14 cellular contexts compared by ENCODE assay signal in the genomic region with DNA sequence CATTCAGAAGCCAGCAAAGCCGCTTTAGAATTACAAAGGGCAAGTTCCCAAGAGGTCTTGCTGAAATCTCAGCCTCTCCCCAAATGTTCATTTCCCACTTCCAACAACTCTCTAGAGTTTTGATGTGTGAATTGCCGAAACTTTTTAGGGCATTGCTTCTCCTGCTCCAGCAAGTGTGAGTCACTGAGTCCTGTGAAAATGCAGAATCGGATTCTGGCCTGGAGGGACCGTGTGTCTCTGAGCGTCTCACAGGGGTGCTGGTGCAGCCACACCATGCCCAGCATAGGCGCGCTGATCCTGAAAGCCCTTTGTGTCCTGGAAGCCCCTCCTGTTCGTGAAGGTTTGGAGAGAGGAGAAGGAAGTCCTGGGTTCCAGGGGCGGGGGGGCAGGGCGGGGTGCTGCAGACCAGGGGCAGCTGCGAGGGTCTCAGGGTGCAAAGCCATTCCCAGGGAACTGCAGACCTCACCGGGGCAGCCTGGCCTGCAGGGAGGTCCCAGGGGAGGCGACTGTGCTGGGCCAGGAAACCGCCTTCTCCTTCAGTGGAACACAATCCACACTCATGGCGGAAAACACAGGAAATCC. TPM values are rescaled to one million over a fixed set of nuclear protein-coding genes. Genes with fewer than 3 reads are reported as not detected.
A peak's percentile ranks its signal among the peaks of the same experiment; 100 is the strongest.
DNase-seq lines count a peak whose midpoint lies in the region; ATAC-seq, FAIRE-seq and TF ChIP-seq lines count a peak whose summit lies in the region.
"Had no signal": no experiment of that assay in that cellular context is flagged by ENCODE, and none has a peak within 500 bp of the region (broad histone marks: within the 10 kb centered on the region; RNA-seq: fewer than 3 reads in every experiment).

No MANE protein-coding gene starts in this region.

- H4K20me1 ChIP-seq in HepG2 (ENCODE audit: insufficient read depth, low read length) = no peaks in the 10 kb centered on the region
- H4K20me1 ChIP-seq in H1 (replicated peaks in 1 of 2; ENCODE audit: control insufficient read depth in 1 of 2, insufficient read depth in 2 of 2, low read length in 2 of 2) = peaks cover 0 to 1% of the 10 kb centered on the region in 2 experiments

- TF ChIP-seq EP300 in HepG2 (IDR thresholded peaks at IDR 0.05; ENCODE audit: low read depth in 2 of 2, low read length in 2 of 2) (no peak), HepG2 (CRISPR knock-in tag; IDR thresholded peaks at IDR 0.05; ENCODE audit: borderline replicate concordance) (no peak), H1 (IDR thresholded peaks at IDR 0.05; ENCODE audit: borderline replicate concordance in 1 of 2, low read depth in 2 of 2, low read length in 2 of 2) (no peak), upper lobe of left lung (IDR thresholded peaks at IDR 0.05) (no peak)

- TF ChIP-seq POLR2A in HepG2 (IDR thresholded peaks at IDR 0.05; ENCODE audit: insufficient read depth in 1 of 2, low read depth in 2 of 2, low read length in 2 of 2) (no peak), right lobe of liver (IDR thresholded peaks at IDR 0.05) (no peak), H1 (IDR thresholded peaks at IDR 0.05; ENCODE audit: control extremely low read depth in 1 of 2, low read depth in 2 of 2, low read length in 2 of 2) (no peak), upper lobe of left lung (IDR thresholded peaks at IDR 0.05) (no peak)

- TF ChIP-seq CTCF in HepG2 (CRISPR knock-in tag; IDR thresholded peaks at IDR 0.05) (no peak), right lobe of liver (IDR thresholded peaks at IDR 0.05) (no peak), H1 (IDR thresholded peaks at IDR 0.05; ENCODE audit: control extremely low read depth in 1 of 3, insufficient read depth in 1 of 3, low read depth in 1 of 3, low read length in 3 of 3) (no peak), upper lobe of left lung (IDR thresholded peaks at IDR 0.05) (no peak)

- peak overlapping the region; percentile 71; the same call in 1 of the 2 replicates for H3K18ac ChIP-seq in H1 (ENCODE audit: extremely low read depth, low read length)

- H3K14ac ChIP-seq in H1 (ENCODE audit: insufficient read length) = no peak overlapping the region

- peak overlapping the region; percentile 90; the same call in 1 of the 2 replicates for H2BK20ac ChIP-seq in H1 (ENCODE audit: low read length)

- no peak overlapping the region for H4K5ac ChIP-seq in H1 (ENCODE audit: insufficient read length, low read depth, low read length)

- no peak overlapping the region for H3K23ac ChIP-seq in H1 (ENCODE audit: insufficient read length)

- no peaks in the 10 kb centered on the region for H3K79me2 ChIP-seq in HepG2 (ENCODE audit: insufficient read depth, low read length)
- H3K79me2 ChIP-seq in H1 (ENCODE audit: control insufficient read depth in 1 of 2, insufficient read depth in 2 of 2, low read length in 2 of 2) = no peaks in the 10 kb centered on the region

- POLR2A ChIA-PET in HepG2 (lab: Yijun Ruan, JAX) (interaction anchor here (1.0 to 1.1 kb wide), 2 partner anchors 14 to 18 kb away, joined by 3 read pairs; no protein-coding TSS in a partner anchor), H1 (lab: Charles Lee; ENCODE audit: partially characterized antibody) (interaction anchor here (1.3 to 1.4 kb wide), 2 partner anchors 45 to 50 kb away, joined by 3 to 4 read pairs; no protein-coding TSS in a partner anchor)

- H3K4me3 ChIP-seq in HepG2 (replicated peaks in 1 of 3; ENCODE audit: insufficient read depth in 1 of 3, low read depth in 2 of 3, low read length in 3 of 3) = no peak overlapping the region
- H3K4me3 ChIP-seq in right lobe of liver = no peak overlapping the region
- H3K4me3 ChIP-seq in H1 (ENCODE audit: extremely low read depth in 1 of 4, insufficient read depth in 2 of 4, low read depth in 3 of 4, low read length in 4 of 4) = peak overlapping the region in 1 of 4 experiments; percentile 27; a peak in 2 of 8 replicates
- H3K4me3 ChIP-seq in upper lobe of left lung = no peak overlapping the region
- H3K4me3 ChIP-seq: dorsolateral prefrontal cortex, GM12878 had no signal

- H2BK120ac ChIP-seq in H1 (replicated peaks; ENCODE audit: low read depth, low read length) = peak overlapping the region; percentile 40

- peak overlapping the region; percentile 8 for H4K91ac ChIP-seq in H1 (replicated peaks; ENCODE audit: insufficient read length, low read length)

- ATAC-seq in HepG2 (no peak), right lobe of liver (no peak), upper lobe of left lung (ENCODE audit: low FRiP score in 2 of 2) (no peak)
- ATAC-seq: GM12878, SK-N-SH treated with all-trans-retinoic acid at 6 μM for 48 hours had no signal

- no peaks in the 10 kb centered on the region for H3K23me2 ChIP-seq in H1 (ENCODE audit: low read depth, low read length)

- CTCF ChIA-PET in HepG2 (lab: Yijun Ruan, JAX; ENCODE audit: low intra/inter-chr PET ratio, low total read pairs) = no interaction called here
- CTCF ChIA-PET in H1 (lab: Charles Lee; ENCODE audit: partially characterized antibody) = interaction anchor here (1.0 to 2.1 kb wide), 7 partner anchors 10 to 295 kb away, joined by 3 to 6 read pairs (median 4); no protein-coding TSS in a partner anchor

- H3K9ac ChIP-seq in HepG2 (ENCODE audit: insufficient read depth, low read depth, low read length) (no peak overlapping the region), H1 (replicated peaks in 1 of 4; ENCODE audit: extremely low read depth in 1 of 4, low read depth in 3 of 4, low read length in 3 of 4) (no peak overlapping the region)

- H3K4me1 ChIP-seq in HepG2 (ENCODE audit: insufficient read depth, low read length) = peaks cover 44% of the 10 kb centered on the region
- no peaks in the 10 kb centered on the region for H3K4me1 ChIP-seq in right lobe of liver
- H3K4me1 ChIP-seq in H1 (replicated peaks in 1 of 4; ENCODE audit: control insufficient read depth in 3 of 4, insufficient read depth in 4 of 4, low read length in 3 of 4) = peaks cover 7 to 36% (median 29%) of the 10 kb centered on the region in 4 experiments
- H3K4me1 ChIP-seq in upper lobe of left lung = peaks cover 9 to 29% (median 19%) of the 10 kb centered on the region in 4 donors

- H2BK15ac ChIP-seq in H1 (ENCODE audit: low read length) = 0 out of 2 replicates have a peak overlapping the region, but pooled peaks have one; percentile 81

- H4K8ac ChIP-seq in H1 (ENCODE audit: extremely low read depth, insufficient read depth, low read length) = no peak overlapping the region; the same call in 1 of the 2 replicates

- H3K4me2 ChIP-seq in HepG2 (ENCODE audit: low read depth, low read length) (0 out of 2 replicates have a peak overlapping the region, but pooled peaks have one; percentile 6), H1 (ENCODE audit: insufficient read depth in 1 of 2, low read depth in 2 of 2, low read length in 2 of 2) (peak overlapping the region; percentile 49 to 65)

- no peak for DNase-seq in HepG2 (ENCODE audit: low spot score)
- no peak for DNase-seq in right lobe of liver
- peak in 1 of 2 experiments; percentile 47 for DNase-seq in H1 (ENCODE audit: low read depth in 1 of 2, low spot score in 2 of 2)
- DNase-seq in mesenteric fat pad (ENCODE audit: low spot score) = peak; percentile 73
- DNase-seq in upper lobe of left lung = no peak
- DNase-seq in ACHN = no peak
- no peak for DNase-seq in hypothalamus (lab: John Stamatoyannopoulos, UW)
- DNase-seq in NCI-H128 (lab: John Stamatoyannopoulos, UW; ENCODE audit: unreplicated experiment) = no peak
- DNase-seq: activated CD4-positive, CD25-positive, alpha-beta regulatory T cell; DMS53 had no signal

- no peak overlapping the region for H3K27ac ChIP-seq in HepG2 (ENCODE audit: extremely low read length, insufficient read depth, low read length)
- H3K27ac ChIP-seq in right lobe of liver = no peak overlapping the region
- H3K27ac ChIP-seq in H1 (ENCODE audit: low read depth, low read length) = no peak overlapping the region
- peak overlapping the region in 3 of 4 donors; percentile 18 to 92 (median 82) for H3K27ac ChIP-seq in upper lobe of left lung
- H3K27ac ChIP-seq: dorsolateral prefrontal cortex had no signal

- H2BK5ac ChIP-seq in H1 (ENCODE audit: low read depth, low read length) = peak overlapping the region; percentile 71; the same call in 1 of the 2 replicates

- in situ Hi-C loops in HepG2 (cut with HindIII; ENCODE audit: extremely low pct_ligation_motif_present, low pct_unique_long_range_greater_than_20kb) = no loop called here
- in situ Hi-C loops in ACHN (cut with HindIII; ENCODE audit: low pct_ligation_motif_present, low pct_unique_long_range_greater_than_20kb, low sequenced_read_pairs) = no loop called here

- H3K27me3 ChIP-seq in HepG2 (ENCODE audit: control insufficient read depth in 1 of 2, insufficient read depth in 2 of 2, low read length in 2 of 2) = peaks cover 6 to 68% of the 10 kb centered on the region in 2 experiments
- H3K27me3 ChIP-seq in right lobe of liver = no peaks in the 10 kb centered on the region
- H3K27me3 ChIP-seq in H1 (replicated peaks in 1 of 4; ENCODE audit: control insufficient read depth in 3 of 4, extremely low read depth in 1 of 4, insufficient read depth in 3 of 4, low read length in 3 of 4) = peaks cover 0 to 6% (median 3%) of the 10 kb centered on the region in 4 experiments; a peak in 3 of 7 replicates
- no peaks in the 10 kb centered on the region for H3K27me3 ChIP-seq in upper lobe of left lung

- H2BK12ac ChIP-seq in H1 (ENCODE audit: low read depth, low read length) = peak overlapping the region; percentile 27; the same call in 1 of the 2 replicates

- H3K9me3 ChIP-seq in HepG2 (ENCODE audit: low read length) = peaks cover under 1% of the 10 kb centered on the region; the same call in 1 of the 2 replicates
- H3K9me3 ChIP-seq in right lobe of liver = no peaks in the 10 kb centered on the region
- no peaks in the 10 kb centered on the region for H3K9me3 ChIP-seq in H1 (ENCODE audit: insufficient read depth in 2 of 2, low read depth in 1 of 2, low read length in 1 of 2)
- no peaks in the 10 kb centered on the region for H3K9me3 ChIP-seq in upper lobe of left lung

- intact Hi-C loops in HepG2 (cut with micrococcal nuclease; ENCODE audit: unreplicated experiment) (no loop called here), right lobe of liver (cut with DNase I) (no loop called here)

- H3K56ac ChIP-seq in H1 (replicated peaks; ENCODE audit: insufficient read length, low read depth, low read length) = no peak overlapping the region

- no peak overlapping the region for H3K4ac ChIP-seq in H1 (replicated peaks; ENCODE audit: insufficient read length, low read depth, low read length)

- TF ChIP-seq RAD21 in HepG2 (CRISPR knock-in tag; IDR thresholded peaks at IDR 0.05) (no peak), H1 (IDR thresholded peaks at IDR 0.05 in 1 of 2, conservative IDR thresholded peaks at IDR 0.05 in 1 of 2; ENCODE audit: low read depth in 2 of 2, low read length in 2 of 2) (no peak)

- no TSS peak for BruUV-seq in HepG2 (replicated peaks; lab: Mats Ljungman, UMichigan)

- no peak overlapping the region for H2AK5ac ChIP-seq in H1 (ENCODE audit: low read depth, low read length)

- H3K36me3 ChIP-seq in HepG2 (replicated peaks in 1 of 2; ENCODE audit: control insufficient read depth in 1 of 2, insufficient read depth in 2 of 2, low read length in 2 of 2) = no peaks in the 10 kb centered on the region
- H3K36me3 ChIP-seq in right lobe of liver = no peaks in the 10 kb centered on the region
- H3K36me3 ChIP-seq in H1 (ENCODE audit: control insufficient read depth in 2 of 4, insufficient read depth in 4 of 4, low read length in 3 of 4) = no peaks in the 10 kb centered on the region
- H3K36me3 ChIP-seq in upper lobe of left lung = no peaks in the 10 kb centered on the region

- peaks cover 3% of the 10 kb centered on the region; the same call in 1 of the 2 replicates for H3K79me1 ChIP-seq in H1 (ENCODE audit: low read depth, low read length)

- 39% methylated on average over 12 of the region's 15 CpGs for WGBS in HepG2 (ENCODE audit: low lambda C conversion rate)
- WGBS in right lobe of liver (ENCODE audit: insufficient coverage, low coverage, low lambda C conversion rate, missing lambda C conversion rate) = 70% methylated on average over 11 of the region's 15 CpGs
- 51% methylated on average over 13 of the region's 15 CpGs; no CpG with 5 or more reads in 1 of the 2 experiments for WGBS in H1 (ENCODE audit: extremely low coverage in 1 of 2, insufficient coverage in 1 of 2, insufficient read length in 1 of 2, insufficient replicate concordance in 2 of 2, low coverage in 1 of 2, low lambda C conversion rate in 2 of 2, missing lambda C conversion rate in 1 of 2), 2 experiments
- 59 to 62% methylated on average over 11 to 15 of the region's 15 CpGs for WGBS in upper lobe of left lung, 2 donors

- H2AFZ ChIP-seq in HepG2 (ENCODE audit: low read length) (no peak overlapping the region), H1 (ENCODE audit: low read length) (no peak overlapping the region)

- no peak for FAIRE-seq in HepG2 (lab: Jason Lieb, UNC)
- no peak for FAIRE-seq in H1 (lab: Jason Lieb, UNC)
- FAIRE-seq: GM12878, urothelium cell line had no signal

RNA-seq across cellular contexts. Expression of gene ADARB1, which starts 43.7 kb away (rescaled TPM):
- total RNA-seq in HepG2 (2016; rRNA removed; fragmentation: Illumina TruSeq; extraction: Trizol) (9.2 and 10.0 TPM in 2 replicates), right lobe of liver (1 to 10 TPM; 4.7 to 9.9 (median 8.6) TPM), mesenteric fat pad (39.6 TPM), upper lobe of left lung (10 to 100 TPM; 26.5 to 94.3 (median 42.4) TPM)
- 28.7 and 30.2 TPM in 2 replicates for total RNA-seq in HepG2 (2016; cell fraction: cytosol; rRNA removed; fragmentation: Illumina TruSeq; extraction: Trizol; ENCODE audit: low read depth)
- total RNA-seq in HepG2 (2016; cell fraction: insoluble cytoplasmic fraction; rRNA removed; fragmentation: Illumina TruSeq; extraction: Trizol) = 7.9 and 11.7 TPM in 2 replicates
- 20.0 and 20.9 TPM in 2 replicates for total RNA-seq in HepG2 (2016; cell fraction: membrane; rRNA removed; fragmentation: Illumina TruSeq; extraction: Trizol)
- total RNA-seq in HepG2 (2016; cell fraction: nucleus; rRNA removed; fragmentation: Illumina TruSeq; extraction: Trizol) = 8.5 and 10.4 TPM in 2 replicates
- polyA plus RNA-seq in HepG2 (2011; rRNA removed) (6.6 and 7.1 TPM in 2 replicates), H1 (2011; rRNA removed) (4.6 and 4.7 TPM in 2 replicates)
- 4.2 and 4.4 TPM in 2 replicates for polyA plus RNA-seq in HepG2 (2011; cell fraction: cytosol; rRNA removed)
- 22.2 and 26.9 TPM in 2 replicates for polyA plus RNA-seq in HepG2 (2011; cell fraction: nucleus; rRNA removed)
- polyA plus RNA-seq in HepG2 (2012) = 5.3 and 7.8 TPM in 2 replicates
- polyA plus RNA-seq in HepG2 (2016; cell fraction: cytosol; fragmentation: Illumina TruSeq; extraction: Trizol; ENCODE audit: low read depth) = 5.5 and 7.0 TPM in 2 replicates
- polyA plus RNA-seq in HepG2 (2016; cell fraction: insoluble cytoplasmic fraction; fragmentation: Illumina TruSeq; extraction: Trizol; ENCODE audit: low read depth) = 6.8 and 8.6 TPM in 2 replicates
- 6.8 and 9.8 TPM in 2 replicates for polyA plus RNA-seq in HepG2 (2016; cell fraction: membrane; fragmentation: Illumina TruSeq; extraction: Trizol; ENCODE audit: low read depth)
- polyA plus RNA-seq in HepG2 (2016; cell fraction: nucleus; fragmentation: Illumina TruSeq; extraction: Trizol; ENCODE audit: insufficient read depth, low read depth) = 23.5 and 27.1 TPM in 2 replicates
- polyA minus RNA-seq in HepG2 (2011; rRNA and poly(A)+ RNA removed; ENCODE audit: low replicate concordance) = 15.4 and 123 TPM in 2 replicates
- 7.9 and 8.5 TPM in 2 replicates for polyA minus RNA-seq in HepG2 (2011; cell fraction: cytosol; rRNA and poly(A)+ RNA removed)
- polyA minus RNA-seq in HepG2 (2011; cell fraction: nucleus; rRNA and poly(A)+ RNA removed) = 16.2 and 17.0 TPM in 2 replicates
- total RNA-seq in H1 (2021; fragmentation: NEBNext Ultra II Directional; extraction: Animal tissue kit (Norgen Biotek cat#: 25700)) = 11.1 and 14.9 TPM in 2 replicates
- 6.0 TPM for polyA plus RNA-seq in H1 (2011; cell fraction: cytosol; rRNA removed)
- polyA plus RNA-seq in H1 (2011; cell fraction: nucleus; rRNA removed) = 12.2 TPM
- polyA plus RNA-seq in H1 (2012, experiment 1 of 2) = 6.4 to 8.1 TPM (median 7.4 TPM) in 4 replicates
- polyA plus RNA-seq in H1 (2012, experiment 2 of 2) = 2.9 TPM
- 4.8 TPM for polyA plus RNA-seq in H1 (2013, experiment 1 of 2)
- polyA plus RNA-seq in H1 (2013, experiment 2 of 2) = 4.6 TPM
- 10.8 and 12.8 TPM in 2 replicates for polyA minus RNA-seq in H1 (2011; rRNA and poly(A)+ RNA removed)
- 9.3 TPM for polyA minus RNA-seq in H1 (2011; cell fraction: cytosol; rRNA and poly(A)+ RNA removed)
- 15.1 TPM for polyA minus RNA-seq in H1 (2011; cell fraction: nucleus; rRNA and poly(A)+ RNA removed)

Comparison
In these comparisons a context has a peak if more than half of its experiments do, and no peak if none do; other contexts are left out.
1. H3K27ac ChIP-seq: peak in upper lobe of left lung (3 of 4); none in HepG2 (single experiment), right lobe of liver (0 of 3) and H1 (single experiment).